9 cellular contexts compared by ENCODE assay signal in genomic region chr20:48298851-48299484, GRCh38.
A peak's percentile ranks its signal among the peaks of the same experiment; 100 is the strongest.
DNase-seq lines count a peak whose midpoint lies in the region; ATAC-seq and TF ChIP-seq lines count a peak whose summit lies in the region.
"Had no signal": no experiment of that assay in that cellular context is flagged by ENCODE, and none has a peak within 500 bp of the region (broad histone marks: within the 10 kb centered on the region; RNA-seq: fewer than 3 reads in every experiment).

No MANE protein-coding gene starts in this region.

- peak; percentile 32 for DNase-seq in AG20443 (ENCODE audit: low spot score)
- peak; percentile 94 for DNase-seq in NCI-H1105 (lab: John Stamatoyannopoulos, UW)
- DNase-seq in adrenal gland, result peak in 5 of 7 donors; percentile 34 to 65 (median 57)
- DNase-seq in kidney tubule cell (ENCODE audit: low spot score), result peak; percentile 86
- DNase-seq in CD4-positive, alpha-beta T cell, result no peak
- DNase-seq: activated B cell treated with CpG ODN at 0.5 μM for 24 hours had no signal

- POLR2A ChIA-PET in CD4-positive, alpha-beta T cell (lab: Charles Lee), result no interaction called here

- H3K4me1 ChIP-seq in adrenal gland (replicated peaks in 1 of 2), result peaks cover 6 to 13% of the 10 kb centered on the region in 2 donors

- no peaks in the 10 kb centered on the region for H3K4me1 Mint-ChIP-seq in CD4-positive, alpha-beta T cell (ENCODE audit: low read depth)
- H3K4me1 Mint-ChIP-seq: activated B cell treated with CpG ODN at 0.5 μM for 24 hours had no signal

- H3K27me3 ChIP-seq in adrenal gland, result no peaks in the 10 kb centered on the region
- peaks cover 4% of the 10 kb centered on the region for H3K27me3 ChIP-seq in CD4-positive, alpha-beta T cell (ENCODE audit: control insufficient read depth, insufficient read depth, low read length)

- no peak for TF ChIP-seq POLR2A in adrenal gland (IDR thresholded peaks at IDR 0.05)

- no peak overlapping the region for H3K4me3 ChIP-seq in adrenal gland

- TF ChIP-seq CTCF in adrenal gland (IDR thresholded peaks at IDR 0.05), result no peak
- no peak for TF ChIP-seq CTCF in CD4-positive, alpha-beta T cell (IDR thresholded peaks at IDR 0.05)

- CTCF ChIA-PET in CD4-positive, alpha-beta T cell (lab: Charles Lee), result no interaction called here

- intact Hi-C loops in adrenal gland (cut with DNase I), result loop anchor here in 1 of 2 donors (10.0 kb wide), 1 partner anchor 514 kb away; the partner anchor contains the start of gene SULF2
- intact Hi-C loops in CD4-positive, alpha-beta T cell (cut with DNase I, micrococcal nuclease), result no loop called here

- no peak for ATAC-seq in CD4-positive, alpha-beta T cell (ENCODE audit: poor library complexity)
- ATAC-seq in HG02981 (IDR thresholded peaks at IDR 0.05; ENCODE audit: unreplicated experiment) (no peak), HG03378 (IDR thresholded peaks at IDR 0.05; ENCODE audit: unreplicated experiment) (no peak), GM18907 (IDR thresholded peaks at IDR 0.05; ENCODE audit: unreplicated experiment) (no peak)

- no peak overlapping the region for H3K27ac Mint-ChIP-seq in CD4-positive, alpha-beta T cell
- H3K27ac Mint-ChIP-seq: activated B cell treated with CpG ODN at 0.5 μM for 24 hours had no signal

- no peak overlapping the region for H3K27ac ChIP-seq in adrenal gland
- no peak overlapping the region for H3K27ac ChIP-seq in CD4-positive, alpha-beta T cell (ENCODE audit: low read depth, low read length)

- WGBS in adrenal gland, 4 donors, result 59 to 69% (median 64%) methylated on average over 7 of the region's 7 CpGs

- no peaks in the 10 kb centered on the region for H3K9me3 ChIP-seq in adrenal gland (replicated peaks in 1 of 3)
- H3K9me3 ChIP-seq in CD4-positive, alpha-beta T cell (ENCODE audit: control insufficient read depth, low read length), result no peaks in the 10 kb centered on the region

- H3K27me3 Mint-ChIP-seq in CD4-positive, alpha-beta T cell, result peaks cover 29% of the 10 kb centered on the region

- no peaks in the 10 kb centered on the region for H3K9me3 Mint-ChIP-seq in CD4-positive, alpha-beta T cell
- H3K9me3 Mint-ChIP-seq: activated B cell treated with CpG ODN at 0.5 μM for 24 hours had no signal

- H3K4me3 Mint-ChIP-seq in CD4-positive, alpha-beta T cell, result no peak overlapping the region
- H3K4me3 Mint-ChIP-seq: activated B cell treated with CpG ODN at 0.5 μM for 24 hours had no signal

- no peaks in the 10 kb centered on the region for H3K36me3 ChIP-seq in adrenal gland (replicated peaks in 1 of 2)

- H3K36me3 Mint-ChIP-seq in CD4-positive, alpha-beta T cell (ENCODE audit: low read depth), result no peaks in the 10 kb centered on the region

Comparison
In these comparisons a context has a peak if more than half of its experiments do, and no peak if none do; other contexts are left out.
1. DNase-seq: peak in AG20443 (single experiment), NCI-H1105 (single experiment), adrenal gland (5 of 7) and kidney tubule cell (single experiment); none in CD4-positive, alpha-beta T cell (0 of 10).